16 cellular contexts compared by ENCODE assay signal in the genomic region with DNA sequence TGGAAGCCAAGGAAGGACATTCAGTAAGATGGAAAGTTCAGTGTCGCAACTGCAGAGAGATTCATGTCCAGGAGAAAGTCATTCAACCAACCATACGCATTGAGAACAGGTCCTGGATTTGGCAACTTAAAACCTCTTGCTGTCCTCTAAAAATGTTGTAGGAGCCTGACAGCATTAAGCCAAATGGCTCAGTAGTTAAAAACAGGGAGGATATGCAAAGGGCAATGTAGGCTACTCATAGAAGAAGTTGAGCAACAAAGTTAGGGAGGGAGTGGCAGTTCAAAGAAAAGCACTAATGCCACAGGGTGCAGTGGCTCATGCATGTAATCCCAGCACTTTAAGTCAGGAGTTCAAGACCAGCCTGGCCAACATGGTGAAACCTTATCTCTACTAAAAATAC.
DNase-seq lines count a peak whose midpoint lies in the region; ATAC-seq and TF ChIP-seq lines count a peak whose summit lies in the region.
"Had no signal": no experiment of that assay in that cellular context is flagged by ENCODE, and none has a peak within 500 bp of the region (broad histone marks: within the 10 kb centered on the region; RNA-seq: fewer than 3 reads in every experiment).

No MANE protein-coding gene starts in this region.

- no peaks in the 10 kb centered on the region for H3K36me3 ChIP-seq in GM23248 (ENCODE audit: low read depth)
- H3K36me3 ChIP-seq: HAP-1 had no signal

- DNase-seq in GM23248 (peak; percentile 12), omental fat pad (ENCODE audit: low spot score) (no peak), NCI-H345 treated with DMSO at 0.1 percent for 48 hours (lab: John Stamatoyannopoulos, UW; ENCODE audit: unreplicated experiment) (no peak)
- DNase-seq: C1 segment of cervical spinal cord; CD4-positive, alpha-beta memory T cell; DMS153; DND-41; GOT3; HFFc6 had no signal

- H2AFZ ChIP-seq in GM23248, result no peak overlapping the region

- H3K27ac ChIP-seq in GM23248 (no peak overlapping the region), VCaP (peak overlapping the region; percentile 96)

- ATAC-seq in esophagus mucosa (peak; percentile 88), omental fat pad (ENCODE audit: low FRiP score) (peak; percentile 66), HG03159 (IDR thresholded peaks at IDR 0.05; ENCODE audit: unreplicated experiment) (no peak), GM18517 (IDR thresholded peaks at IDR 0.05; ENCODE audit: unreplicated experiment) (no peak)
- no peak for ATAC-seq in activated CD4-positive, CD25-positive, alpha-beta regulatory T cell treated with anti-CD3 and anti-CD28 coated beads, Interleukin-2, amount 50 U/mL, for 24 hours

- H3K9me3 ChIP-seq in GM23248 (ENCODE audit: low read depth), result no peaks in the 10 kb centered on the region
- H3K9me3 ChIP-seq: Caco-2, HAP-1 had no signal

- 42 to 48% methylated on average over 2 of the region's 2 CpGs for WGBS in GM23248 (ENCODE audit: low coverage in 1 of 2, low lambda C conversion rate in 2 of 2, missing lambda C conversion rate in 2 of 2), 2 experiments

- in situ Hi-C loops in GM23248 (cut with MboI), result no loop called here

- H3K4me2 ChIP-seq in GM23248 (ENCODE audit: unreplicated experiment), result no peak overlapping the region

- H4K20me1 ChIP-seq in GM23248 (ENCODE audit: insufficient read depth), result no peaks in the 10 kb centered on the region

- H3K9ac ChIP-seq in GM23248, result no peak overlapping the region

- no peak overlapping the region for H3K4me3 ChIP-seq in GM23248
- H3K4me3 ChIP-seq: HAP-1 had no signal

- no peak for TF ChIP-seq CTCF in VCaP (conservative IDR thresholded peaks at IDR 0.05)
- TF ChIP-seq CTCF in omental fat pad (IDR thresholded peaks at IDR 0.05), result no peak

- H3K27me3 ChIP-seq in GM23248 (replicated peaks; ENCODE audit: insufficient read depth), result peaks cover 18% of the 10 kb centered on the region; the same call in 1 of the 2 replicates

- no peaks in the 10 kb centered on the region for H3K79me2 ChIP-seq in GM23248 (ENCODE audit: insufficient read depth)

- no peaks in the 10 kb centered on the region for H3K9me2 ChIP-seq in GM23248 (ENCODE audit: insufficient read depth)

- no peaks in the 10 kb centered on the region for H3F3A ChIP-seq in GM23248 (ENCODE audit: insufficient read depth)

- peaks cover 5% of the 10 kb centered on the region; the same call in 1 of the 2 replicates for H3K4me1 ChIP-seq in GM23248 (ENCODE audit: insufficient read depth)
- H3K4me1 ChIP-seq: Caco-2, HAP-1 had no signal

Comparison
In these comparisons a context has a peak if more than half of its experiments do, and no peak if none do; other contexts are left out.
1. ATAC-seq: peak in esophagus mucosa (single experiment) and omental fat pad (single experiment); none in HG03159 (single experiment), GM18517 (single experiment) and activated CD4-positive, CD25-positive, alpha-beta regulatory T cell treated with anti-CD3 and anti-CD28 coated beads, Interleukin-2, amount 50 U/mL, for 24 hours (0 of 2).